1 cellular context compared by ENCODE assay signal in the genomic region with DNA sequence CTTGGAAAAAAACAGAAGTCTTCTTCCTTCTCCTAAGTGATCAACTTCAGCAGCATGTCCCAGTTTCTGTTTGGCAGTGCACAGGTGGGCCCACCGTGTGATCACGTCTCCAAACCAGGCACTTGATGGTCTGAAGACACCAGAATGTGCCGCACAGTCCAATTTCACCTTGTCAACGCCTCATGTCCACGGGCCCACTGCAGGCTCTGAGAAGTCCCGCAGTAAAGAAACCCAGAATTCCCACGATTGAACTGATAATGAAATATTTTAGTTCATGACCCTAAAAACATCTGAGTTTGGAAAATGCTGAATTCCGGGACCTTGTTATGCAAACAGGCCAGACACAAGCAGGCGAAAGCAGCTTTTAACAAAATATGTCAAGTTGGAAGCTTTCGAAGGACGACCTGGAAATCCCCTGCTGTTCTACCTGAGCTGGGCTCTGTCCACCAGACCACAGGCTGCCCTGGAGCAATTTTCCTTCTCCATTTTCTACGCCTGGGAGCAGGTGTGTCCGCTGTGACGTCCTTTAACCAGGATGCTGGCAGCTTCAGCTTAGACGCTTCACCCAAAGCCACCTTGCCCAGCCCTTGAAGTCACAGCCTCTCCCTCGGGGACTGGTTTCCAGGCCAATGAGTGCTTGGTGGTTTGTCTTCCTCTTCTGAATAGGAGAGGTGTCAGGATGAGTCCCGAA.
TF ChIP-seq lines count a peak whose summit lies in the region.

No MANE protein-coding gene starts in this region.

TF ChIP-seq in WTC11, 78 proteins besides CTCF, POLR2A, EP300 and RAD21 (continued from another document):
- TF ChIP-seq, protein P1, sequence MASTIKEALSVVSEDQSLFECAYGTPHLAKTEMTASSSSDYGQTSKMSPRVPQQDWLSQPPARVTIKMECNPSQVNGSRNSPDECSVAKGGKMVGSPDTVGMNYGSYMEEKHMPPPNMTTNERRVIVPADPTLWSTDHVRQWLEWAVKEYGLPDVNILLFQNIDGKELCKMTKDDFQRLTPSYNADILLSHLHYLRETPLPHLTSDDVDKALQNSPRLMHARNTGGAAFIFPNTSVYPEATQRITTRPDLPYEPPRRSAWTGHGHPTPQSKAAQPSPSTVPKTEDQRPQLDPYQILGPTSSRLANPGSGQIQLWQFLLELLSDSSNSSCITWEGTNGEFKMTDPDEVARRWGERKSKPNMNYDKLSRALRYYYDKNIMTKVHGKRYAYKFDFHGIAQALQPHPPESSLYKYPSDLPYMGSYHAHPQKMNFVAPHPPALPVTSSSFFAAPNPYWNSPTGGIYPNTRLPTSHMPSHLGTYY (CRISPR knock-in tag; IDR thresholded peaks at IDR 0.05): no peak
- no peak for TF ChIP-seq SMAD3 (CRISPR knock-in tag; IDR thresholded peaks at IDR 0.05; ENCODE audit: borderline replicate concordance)
- TF ChIP-seq, protein P2, sequence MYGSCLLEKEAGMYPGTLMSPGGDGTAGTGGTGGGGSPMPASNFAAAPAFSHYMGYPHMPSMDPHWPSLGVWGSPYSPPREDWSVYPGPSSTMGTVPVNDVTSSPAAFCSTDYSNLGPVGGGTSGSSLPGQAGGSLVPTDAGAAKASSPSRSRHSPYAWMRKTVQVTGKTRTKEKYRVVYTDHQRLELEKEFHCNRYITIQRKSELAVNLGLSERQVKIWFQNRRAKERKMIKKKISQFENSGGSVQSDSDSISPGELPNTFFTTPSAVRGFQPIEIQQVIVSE (CRISPR knock-in tag; IDR thresholded peaks at IDR 0.05; ENCODE audit: borderline replicate concordance): no peak
